19 cellular contexts compared by ENCODE assay signal in genomic region chr10:71585579-71586092, GRCh38.
"Had no signal": no experiment of that assay in that cellular context is flagged by ENCODE, and none has a peak within 500 bp of the region (broad histone marks: within the 10 kb centered on the region; RNA-seq: fewer than 3 reads in every experiment).

No MANE protein-coding gene starts in this region.

- H3K4me3 ChIP-seq: adrenal gland, left ventricle myocardium inferior, prostate gland, right atrium auricular region, tibial nerve had no signal

- H3K4me1 ChIP-seq: adrenal gland, left ventricle myocardium inferior, prostate gland, right atrium auricular region had no signal

- H3K36me3 ChIP-seq: adrenal gland, left ventricle myocardium inferior, prostate gland, right atrium auricular region, tibial nerve had no signal

- H3K9me3 ChIP-seq: adrenal gland, left ventricle myocardium inferior, prostate gland, right atrium auricular region, tibial nerve had no signal

- H3K27me3 ChIP-seq: right atrium auricular region, tibial nerve had no signal

- ATAC-seq: activated naive CD4-positive, alpha-beta T cell treated with anti-CD3 and anti-CD28 coated beads, Interleukin-2, amount 50 U/mL, for 72 hours had no signal

- FAIRE-seq: colon, endometrium, TTC549, urothelium cell line had no signal

- DNase-seq: activated B cell treated with CpG ODN at 0.5 μM for 24 hours; activated CD4-positive, alpha-beta memory T cell treated with anti-CD3 and anti-CD28 coated beads for 36 hours; activated CD4-positive, alpha-beta T cell treated with anti-CD3 and anti-CD28 coated beads for 4 hours; activated gamma-delta T cell treated with Interleukin-2 at 50 U/mL for 16 hours; activated T-cell treated with anti-CD3 and anti-CD28 coated beads for 4 hours; erythroblast; foreskin melanocyte; left ventricle myocardium inferior; mammary epithelial cell; stimulated activated CD4-positive, alpha-beta T cell treated with anti-CD3 and anti-CD28 coated beads, Interleukin-2, amount 100 ng/mL, for 48 hours had no signal

- H3K27ac ChIP-seq: adrenal gland, left ventricle myocardium inferior, prostate gland, right atrium auricular region, tibial nerve had no signal
